26 cellular contexts compared by ENCODE assay signal in genomic region chr7:39288303-39288702, GRCh38.
"Had no signal": no experiment of that assay in that cellular context is flagged by ENCODE, and none has a peak within 500 bp of the region (broad histone marks: within the 10 kb centered on the region; RNA-seq: fewer than 3 reads in every experiment).

No MANE protein-coding gene starts in this region.

- ATAC-seq: stimulated activated effector memory CD8-positive, alpha-beta T cell treated with anti-CD3 and anti-CD28 coated beads, Interleukin-12 subunit alpha, Interleukin-12 subunit beta, amount 100 ng/mL, for 72 hours; stimulated activated memory B cell treated with anti-CD40 and anti-IgM and Interleukin-4, amounts not matched to agents 10 μg/mL and 1 μg/mL and 100 μg/mL, for 72 hours; stimulated activated naive B cell treated with anti-CD40 and anti-IgM and Interleukin-4, amounts not matched to agents 10 μg/mL and 1 μg/mL and 100 μg/mL, for 72 hours; stimulated activated naive CD8-positive, alpha-beta T cell treated with anti-CD3 and anti-CD28 coated beads, Interleukin-15, amount 100 ng/mL, for 72 hours; stimulated activated naive CD8-positive, alpha-beta T cell treated with anti-CD3 and anti-CD28 coated beads, Interleukin-15, Interleukin-2, amounts not matched to agents 100 U/mL and 50 U/mL, for 24 hours; upper lobe of right lung had no signal

- H3K4me3 ChIP-seq: stomach, suprapubic skin, testis, thoracic aorta, thyroid gland, tibial artery, tibial nerve, transverse colon, upper lobe of left lung, upper lobe of right lung, uterus, vagina had no signal

- H3K4me1 ChIP-seq: stomach, suprapubic skin, testis, thyroid gland, tibial artery, tibial nerve, transverse colon, upper lobe of left lung, upper lobe of right lung, uterus, vagina had no signal

- H3K27ac ChIP-seq: stomach, suprapubic skin, testis, thoracic aorta, thyroid gland, tibial artery, tibial nerve, transverse colon, upper lobe of left lung, upper lobe of right lung, uterus, vagina had no signal

- H3K9me3 ChIP-seq: stomach, suprapubic skin, testis, thoracic aorta, thyroid gland, tibial artery, tibial nerve, transverse colon, upper lobe of left lung, upper lobe of right lung, uterus, vagina had no signal

- H3K27me3 ChIP-seq: stomach, suprapubic skin, testis, thyroid gland, tibial artery, tibial nerve, transverse colon, upper lobe of left lung, upper lobe of right lung, uterus, vagina had no signal

- H3K36me3 ChIP-seq: stomach, suprapubic skin, thoracic aorta, thyroid gland, tibial artery, tibial nerve, transverse colon, upper lobe of left lung, upper lobe of right lung, uterus, vagina had no signal

- DNase-seq: stimulated activated CD4-positive, alpha-beta T cell treated with anti-CD3 and anti-CD28 coated beads, Interleukin-2, amount 100 ng/mL, for 48 hours; stimulated activated CD4-positive, alpha-beta T cell treated with anti-CD3 and anti-CD28 coated beads, Interleukin-4, amount 100 ng/mL, for 1 hour; stimulated activated CD4-positive, alpha-beta T cell treated with anti-CD3 and anti-CD28 coated beads, Interleukin-4, amount 100 ng/mL, for 24 hours; stimulated activated CD4-positive, alpha-beta T cell treated with anti-CD3 and anti-CD28 coated beads, Interleukin-4, amount 100 ng/mL, for 4 hours; stimulated activated CD8-positive, alpha-beta memory T cell treated with anti-CD3 and anti-CD28 coated beads, Interleukin-4, amount 100 ng/mL, for 48 hours; stimulated activated naive B cell treated with anti-CD40 and anti-IgM and Interleukin-4, amounts not matched to agents 10 μg/mL and 1 μg/mL and 100 μg/mL, for 72 hours; stimulated activated naive CD4-positive, alpha-beta T cell; stimulated activated naive CD4-positive, alpha-beta T cell treated with Interleukin-2 at 50 U/mL for 16 hours; stimulated activated naive CD8-positive, alpha-beta T cell treated with anti-CD3 and anti-CD28 coated beads, Interleukin-15, amount 100 ng/mL, for 72 hours; stimulated activated naive CD8-positive, alpha-beta T cell treated with anti-CD3 and anti-CD28 coated beads, Interleukin-15, Interleukin-2, amounts not matched to agents 100 U/mL and 50 U/mL, for 24 hours; stomach; substantia nigra; testis; thyroid gland; tibial artery; transverse colon; trophoblast cell; upper lobe of left lung; upper lobe of right lung; uterus had no signal
